ENCODE assay signal across 25 cellular contexts in genomic region chr13:91572439-91572838, GRCh38.
"Had no signal": no experiment of that assay in that cellular context is flagged by ENCODE, and none has a peak within 500 bp of the region (broad histone marks: within the 10 kb centered on the region; RNA-seq: fewer than 3 reads in every experiment).

No MANE protein-coding gene starts in this region.

- H3K9me3 Mint-ChIP-seq: natural killer cell treated with Interleukin-12 subunit alpha and Interleukin-12 subunit beta and Interleukin-15 and Interleukin-18, amount 100 ng/mL, for 72 hours; stimulated activated naive CD8-positive, alpha-beta T cell treated with anti-CD3 and anti-CD28 coated beads, Interleukin-15, Interleukin-2, amounts not matched to agents 100 ng/mL and 50 ng/mL, for 24 hours had no signal

- H3K36me3 ChIP-seq: gastroesophageal sphincter, left ventricle myocardium inferior, lower lobe of right lung, right lobe of liver, tibial artery, upper lobe of left lung, uterus had no signal

- H3K4me1 Mint-ChIP-seq: immature natural killer cell; stimulated activated effector memory CD8-positive, alpha-beta T cell treated with anti-CD3 and anti-CD28 coated beads, Interleukin-12 subunit alpha, Interleukin-12 subunit beta, amount 100 ng/mL, for 72 hours had no signal

- H3K4me3 Mint-ChIP-seq: immature natural killer cell; natural killer cell treated with Interleukin-12 subunit alpha and Interleukin-12 subunit beta and Interleukin-15 and Interleukin-18, amount 100 ng/mL, for 72 hours; stimulated activated effector memory CD8-positive, alpha-beta T cell treated with anti-CD3 and anti-CD28 coated beads, Interleukin-12 subunit alpha, Interleukin-12 subunit beta, amount 100 ng/mL, for 72 hours; stimulated activated naive CD8-positive, alpha-beta T cell treated with anti-CD3 and anti-CD28 coated beads, Interleukin-15, Interleukin-2, amounts not matched to agents 100 ng/mL and 50 ng/mL, for 24 hours had no signal

- ATAC-seq: esophagus mucosa; gastroesophageal sphincter; left cardiac atrium; lower lobe of right lung; natural killer cell treated with Interleukin-12 subunit alpha and Interleukin-12 subunit beta and Interleukin-15 and Interleukin-18, amount 100 ng/mL, for 72 hours; psoas muscle; right lobe of liver; stimulated activated effector memory CD8-positive, alpha-beta T cell treated with anti-CD3 and anti-CD28 coated beads, Interleukin-12 subunit alpha, Interleukin-12 subunit beta, amount 100 ng/mL, for 72 hours had no signal

- H3K9me3 ChIP-seq: gastroesophageal sphincter, lower lobe of right lung, psoas muscle, right lobe of liver, tibial artery, upper lobe of left lung, uterus had no signal

- H2AFZ ChIP-seq: parathyroid adenoma had no signal

- FAIRE-seq: endometrium had no signal

- H3K27me3 Mint-ChIP-seq: natural killer cell treated with Interleukin-12 subunit alpha and Interleukin-12 subunit beta and Interleukin-15 and Interleukin-18, amount 100 ng/mL, for 72 hours; stimulated activated naive CD8-positive, alpha-beta T cell treated with anti-CD3 and anti-CD28 coated beads, Interleukin-15, Interleukin-2, amounts not matched to agents 100 ng/mL and 50 ng/mL, for 24 hours had no signal

- H3K27me3 ChIP-seq: gastroesophageal sphincter, right lobe of liver, tibial artery, upper lobe of left lung, uterus had no signal

- H3K27ac ChIP-seq: gastroesophageal sphincter, left ventricle myocardium inferior, lower lobe of right lung, parathyroid adenoma, psoas muscle, right lobe of liver, tibial artery, upper lobe of left lung, uterus had no signal

- H3K4me1 ChIP-seq: gastroesophageal sphincter, left ventricle myocardium inferior, lower lobe of right lung, parathyroid adenoma, psoas muscle, right lobe of liver, tibial artery, upper lobe of left lung, uterus had no signal

- DNase-seq: effector memory CD4-positive, alpha-beta T cell; glutamatergic neuron; immature natural killer cell; kidney; left cardiac atrium; left ventricle myocardium inferior; lower lobe of right lung; mesenchymal stem cell; midbrain; occipital lobe; psoas muscle; retina; right lobe of liver; stimulated activated CD4-positive, alpha-beta T cell treated with anti-CD3 and anti-CD28 coated beads, Interleukin-4, amount 100 ng/mL, for 1 hour; stimulated activated CD8-positive, alpha-beta memory T cell treated with anti-CD3 and anti-CD28 coated beads, Interleukin-4, amount 100 ng/mL, for 48 hours; tibial artery; upper lobe of left lung; uterus had no signal

- H3K4me3 ChIP-seq: gastroesophageal sphincter, left ventricle myocardium inferior, lower lobe of right lung, psoas muscle, right lobe of liver, tibial artery, upper lobe of left lung, uterus had no signal

- H3K36me3 Mint-ChIP-seq: immature natural killer cell; natural killer cell treated with Interleukin-12 subunit alpha and Interleukin-12 subunit beta and Interleukin-15 and Interleukin-18, amount 100 ng/mL, for 72 hours; stimulated activated effector memory CD8-positive, alpha-beta T cell treated with anti-CD3 and anti-CD28 coated beads, Interleukin-12 subunit alpha, Interleukin-12 subunit beta, amount 100 ng/mL, for 72 hours had no signal

- H3K9ac ChIP-seq: parathyroid adenoma had no signal

- H3K79me2 ChIP-seq: parathyroid adenoma had no signal

- H3K27ac Mint-ChIP-seq: immature natural killer cell; natural killer cell treated with Interleukin-12 subunit alpha and Interleukin-12 subunit beta and Interleukin-15 and Interleukin-18, amount 100 ng/mL, for 72 hours; stimulated activated effector memory CD8-positive, alpha-beta T cell treated with anti-CD3 and anti-CD28 coated beads, Interleukin-12 subunit alpha, Interleukin-12 subunit beta, amount 100 ng/mL, for 72 hours; stimulated activated naive CD8-positive, alpha-beta T cell treated with anti-CD3 and anti-CD28 coated beads, Interleukin-15, Interleukin-2, amounts not matched to agents 100 ng/mL and 50 ng/mL, for 24 hours had no signal
